In genomic region chr10:44476421-44476820, GRCh38 we compare ENCODE assay signal across 20 cellular contexts.
DNase-seq lines count a peak whose midpoint lies in the region; ATAC-seq and TF ChIP-seq lines count a peak whose summit lies in the region.
"Had no signal": no experiment of that assay in that cellular context is flagged by ENCODE, and none has a peak within 500 bp of the region (broad histone marks: within the 10 kb centered on the region; RNA-seq: fewer than 3 reads in every experiment).

No MANE protein-coding gene starts in this region.

- H2BK15ac ChIP-seq in IMR-90 (ENCODE audit: low read depth, low read length): no peak overlapping the region
- no peak overlapping the region for H2BK15ac ChIP-seq in neuronal stem cell (ENCODE audit: low read length)

- WGBS in IMR-90 (ENCODE audit: extremely low coverage in 2 of 2, insufficient read length in 1 of 2), 2 experiments: no CpG with 5 or more reads among the region's 7 CpGs
- WGBS in neuronal stem cell (ENCODE audit: extremely low coverage in 2 of 2, insufficient read length in 2 of 2, insufficient replicate concordance in 1 of 2), 2 donors: no CpG with 5 or more reads among the region's 7 CpGs

- H3K9ac ChIP-seq in IMR-90 (ENCODE audit: low read depth, low read length) (no peak overlapping the region), neuronal stem cell (ENCODE audit: low read depth, low read length, poor library complexity) (no peak overlapping the region)
- H3K9ac ChIP-seq: SK-N-SH had no signal

- BruUV-seq in IMR-90 (replicated peaks; lab: Mats Ljungman, UMichigan): no TSS peak

- no peak overlapping the region for H2BK120ac ChIP-seq in IMR-90 (ENCODE audit: low read depth, low read length)
- no peak overlapping the region for H2BK120ac ChIP-seq in neuronal stem cell (ENCODE audit: low read depth, low read length)

- intact Hi-C loops in IMR-90 (cut with micrococcal nuclease): no loop called here

- H2AK9ac ChIP-seq in IMR-90 (replicated peaks; ENCODE audit: low read depth, low read length, poor library complexity): no peak overlapping the region

- no peaks in the 10 kb centered on the region for H4K20me1 ChIP-seq in IMR-90 (ENCODE audit: insufficient read depth, low read length)

- H3K14ac ChIP-seq in IMR-90 (replicated peaks; ENCODE audit: low read depth, low read length): no peak overlapping the region
- H3K14ac ChIP-seq in neuronal stem cell (ENCODE audit: low read length): no peak overlapping the region

- H2BK5ac ChIP-seq in IMR-90 (ENCODE audit: low read depth, low read length, poor library complexity, severe bottlenecking) (no peak overlapping the region), neuronal stem cell (ENCODE audit: low read length) (no peak overlapping the region)

- no peak overlapping the region for H2BK20ac ChIP-seq in IMR-90 (ENCODE audit: low read depth, low read length)

- H3K4me1 ChIP-seq in IMR-90 (ENCODE audit: control insufficient read depth, insufficient read depth, low read length) (no peaks in the 10 kb centered on the region), neuronal stem cell (ENCODE audit: control insufficient read depth in 2 of 2, insufficient read depth in 1 of 2, low read depth in 1 of 2, low read length in 2 of 2) (no peaks in the 10 kb centered on the region)
- H3K4me1 ChIP-seq: Caco-2, HAP-1 had no signal

- no peak overlapping the region for H3K56ac ChIP-seq in IMR-90 (ENCODE audit: extremely low read depth, insufficient read depth, low read length)

- TF ChIP-seq POLR2A in IMR-90 (IDR thresholded peaks at IDR 0.05; ENCODE audit: low read depth, low read length): no peak

- no peak for TF ChIP-seq RAD21 in IMR-90 (IDR thresholded peaks at IDR 0.05; ENCODE audit: low read length)

- no peaks in the 10 kb centered on the region for H3K9me3 ChIP-seq in IMR-90 (ENCODE audit: control insufficient read depth, insufficient read depth, low read length)
- H3K9me3 ChIP-seq in neuronal stem cell (replicated peaks in 1 of 2; ENCODE audit: control insufficient read depth in 2 of 2, insufficient read depth in 1 of 2, low read depth in 1 of 2, low read length in 2 of 2): no peaks in the 10 kb centered on the region
- H3K9me3 ChIP-seq: Caco-2, HAP-1, SK-N-SH had no signal

- DNase-seq in AG10803 (ENCODE audit: low read depth): peak; percentile 34
- DNase-seq in IMR-90: no peak
- DNase-seq in islet precursor cell: peak; percentile 34
- no peak for DNase-seq in neuronal stem cell (ENCODE audit: low spot score)
- DNase-seq: Caco-2; CD4-positive, alpha-beta T cell; KBM-7; MV-4-11; NCI-H1930; NCI-H345; NCI-H524 treated with DMSO at 0.1 percent for 48 hours; PC-3; RPMI8226; SHP77 treated with DMSO at 0.1 percent for 48 hours; SK-N-SH had no signal

- no peaks in the 10 kb centered on the region for H3K36me3 ChIP-seq in IMR-90 (ENCODE audit: control insufficient read depth, insufficient read depth, low read length)
- H3K36me3 ChIP-seq in neuronal stem cell (replicated peaks in 1 of 2; ENCODE audit: control insufficient read depth in 2 of 2, insufficient read depth in 2 of 2, low read length in 2 of 2): no peaks in the 10 kb centered on the region
- H3K36me3 ChIP-seq: HAP-1 had no signal

- no peak overlapping the region for H3K18ac ChIP-seq in IMR-90 (ENCODE audit: low read depth, low read length)
- H3K18ac ChIP-seq in neuronal stem cell (ENCODE audit: low read length): peak overlapping the region; percentile 11

- H3K79me1 ChIP-seq in IMR-90 (ENCODE audit: low read depth in 1 of 2, low read length in 2 of 2): no peaks in the 10 kb centered on the region
- H3K79me1 ChIP-seq in neuronal stem cell (ENCODE audit: low read depth, low read length): no peaks in the 10 kb centered on the region

- H4K91ac ChIP-seq in IMR-90 (ENCODE audit: insufficient read depth, low read depth, low read length) (no peak overlapping the region), neuronal stem cell (ENCODE audit: low read depth, low read length, poor library complexity) (no peak overlapping the region)

- H3K23ac ChIP-seq in IMR-90 (ENCODE audit: low read depth, low read length): no peak overlapping the region
- H3K23ac ChIP-seq in neuronal stem cell (ENCODE audit: low read depth, low read length, poor library complexity): peak overlapping the region; percentile 34

- in situ Hi-C loops in IMR-90 (cut with MboI; ENCODE audit: low sequenced_read_pairs): no loop called here

- CTCF ChIA-PET in IMR-90 (lab: Yijun Ruan, JAX): no interaction called here

- no peak overlapping the region for H4K5ac ChIP-seq in IMR-90 (ENCODE audit: low read depth, low read length)

- H3K4me2 ChIP-seq in IMR-90 (ENCODE audit: low read depth, low read length) (no peak overlapping the region), neuronal stem cell (ENCODE audit: insufficient read depth, low read length, poor library complexity, severe bottlenecking) (no peak overlapping the region)
- H3K4me2 ChIP-seq: SK-N-SH had no signal

- no peak overlapping the region for H2BK12ac ChIP-seq in neuronal stem cell (ENCODE audit: low read length)

- TF ChIP-seq CTCF in AG10803 (conservative IDR thresholded peaks at IDR 0.05; ENCODE audit: low read length) (no peak; the same call in 1 of the 2 replicates), IMR-90 (conservative IDR thresholded peaks at IDR 0.05; ENCODE audit: low read depth, low read length) (no peak)

- ATAC-seq in IMR-90 (ENCODE audit: low read depth): no peak
- no peak for ATAC-seq in GM19351 (IDR thresholded peaks at IDR 0.05; ENCODE audit: unreplicated experiment)
- no peak for ATAC-seq in GM21423 (IDR thresholded peaks at IDR 0.05; ENCODE audit: unreplicated experiment)
- no peak for ATAC-seq in activated CD4-positive, CD25-positive, alpha-beta regulatory T cell treated with anti-CD3 and anti-CD28 coated beads, Interleukin-2, amount 50 U/mL, for 24 hours
- no peak for ATAC-seq in HG03432 (IDR thresholded peaks at IDR 0.05; ENCODE audit: unreplicated experiment)
- ATAC-seq: PC-3 had no signal

- H2AK5ac ChIP-seq in IMR-90 (ENCODE audit: low read depth, low read length) (no peak overlapping the region), neuronal stem cell (ENCODE audit: low read depth, low read length) (peak overlapping the region; percentile 25)

- H3K27ac ChIP-seq in IMR-90 (ENCODE audit: insufficient read depth, low read length) (no peak overlapping the region), neuronal stem cell (replicated peaks; ENCODE audit: low read length) (no peak overlapping the region)

- no peaks in the 10 kb centered on the region for H3K9me1 ChIP-seq in IMR-90 (ENCODE audit: insufficient read depth, low read length)

- POLR2A ChIA-PET in IMR-90 (lab: Charles Lee; ENCODE audit: unreplicated experiment): no interaction called here

- H3K27me3 ChIP-seq in IMR-90 (ENCODE audit: control insufficient read depth, insufficient read depth, low read length) (peaks cover 2% of the 10 kb centered on the region), neuronal stem cell (ENCODE audit: control insufficient read depth in 3 of 3, insufficient read depth in 3 of 3, low read depth in 1 of 3, low read length in 3 of 3) (no peaks in the 10 kb centered on the region)

- H2AFZ ChIP-seq in IMR-90 (replicated peaks; ENCODE audit: low read length, poor library complexity) (peak overlapping the region; percentile 39), neuronal stem cell (ENCODE audit: low read length) (no peak overlapping the region)

- no peak overlapping the region for H4K8ac ChIP-seq in IMR-90 (ENCODE audit: low read depth in 2 of 2, low read length in 2 of 2)
- no peak overlapping the region for H4K8ac ChIP-seq in neuronal stem cell (ENCODE audit: low read depth, low read length)

- H3K4ac ChIP-seq in IMR-90 (ENCODE audit: low read depth, low read length) (no peak overlapping the region), neuronal stem cell (ENCODE audit: low read length) (no peak overlapping the region)

- dilution Hi-C loops in IMR-90 (cut with HindIII; ENCODE audit: low sequenced_read_pairs, unreplicated experiment): no loop called here

- H3K4me3 ChIP-seq in AG10803 (ENCODE audit: low read length): no peak overlapping the region
- no peak overlapping the region for H3K4me3 ChIP-seq in IMR-90 (ENCODE audit: insufficient read depth, low read depth, low read length)
- no peak overlapping the region for H3K4me3 ChIP-seq in neuronal stem cell (ENCODE audit: low read length in 2 of 2)
- H3K4me3 ChIP-seq: HAP-1 had no signal

TF ChIP-seq in IMR-90, 13 proteins besides CTCF, POLR2A, EP300 and RAD21:
- no peak for TF ChIP-seq RFX5 (IDR thresholded peaks at IDR 0.05; ENCODE audit: low read depth, low read length)
- TF ChIP-seq RCOR1 (IDR thresholded peaks at IDR 0.05; ENCODE audit: insufficient replicate concordance, low read length): no peak
- TF ChIP-seq SMC3 (IDR thresholded peaks at IDR 0.05; ENCODE audit: low read depth, low read length): no peak
TF ChIP-seq in IMR-90: peak in this region for 0.

Comparison
In these comparisons a context has a peak if more than half of its experiments do, and no peak if none do; other contexts are left out.
1. DNase-seq: peak in AG10803 (single experiment) and islet precursor cell (single experiment); none in IMR-90 (single experiment) and neuronal stem cell (single experiment).